Comparison of ENCODE assay signal across 34 cellular contexts in the genomic region with DNA sequence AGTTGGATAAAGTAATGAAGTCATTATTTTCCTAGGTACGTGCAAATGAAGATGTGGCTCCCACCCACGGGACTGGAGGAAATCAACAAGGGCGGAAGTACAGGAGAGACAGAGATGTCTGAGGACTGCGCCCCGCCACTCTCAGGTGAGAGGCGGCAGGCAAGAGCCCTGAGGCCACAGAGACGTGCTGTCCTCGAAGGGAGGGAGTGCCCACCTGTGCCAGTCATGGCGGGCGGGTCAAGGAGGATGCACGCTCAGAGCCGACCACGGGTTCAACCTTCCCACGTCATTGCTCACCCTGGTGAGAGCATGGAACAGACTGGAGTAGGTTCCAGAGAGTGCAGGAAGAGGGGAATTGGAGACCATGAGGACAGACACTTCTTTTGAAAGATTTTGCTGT. TPM values are rescaled to one million over a fixed set of nuclear protein-coding genes. Genes with fewer than 3 reads are reported as not detected.
"Had no signal": no experiment of that assay in that cellular context is flagged by ENCODE, and none has a peak within 500 bp of the region (broad histone marks: within the 10 kb centered on the region; RNA-seq: fewer than 3 reads in every experiment).

No MANE protein-coding gene starts in this region.

- H3K27ac Mint-ChIP-seq: effector memory CD8-positive, alpha-beta T cell; memory B cell; natural killer cell treated with Interleukin-12 subunit alpha and Interleukin-12 subunit beta and Interleukin-15 and Interleukin-18, amount 100 ng/mL, for 72 hours; progenitor cell of endocrine pancreas; stimulated activated naive CD8-positive, alpha-beta T cell treated with anti-CD3 and anti-CD28 coated beads, Interleukin-15, amount 100 ng/mL, for 72 hours had no signal

- ATAC-seq: effector memory CD8-positive, alpha-beta T cell; heart right ventricle; left ventricle myocardium superior; lower lobe of right lung; natural killer cell treated with Interleukin-12 subunit alpha and Interleukin-12 subunit beta and Interleukin-15 and Interleukin-18, amount 100 ng/mL, for 72 hours; sciatic nerve; stimulated activated naive CD8-positive, alpha-beta T cell treated with anti-CD3 and anti-CD28 coated beads, Interleukin-15, amount 100 ng/mL, for 72 hours had no signal

- H2AFZ ChIP-seq: parathyroid adenoma had no signal

- H3K9ac ChIP-seq: parathyroid adenoma had no signal

- H3K4me3 Mint-ChIP-seq: effector memory CD8-positive, alpha-beta T cell; memory B cell; natural killer cell treated with Interleukin-12 subunit alpha and Interleukin-12 subunit beta and Interleukin-15 and Interleukin-18, amount 100 ng/mL, for 72 hours; neural crest cell; stimulated activated naive CD8-positive, alpha-beta T cell treated with anti-CD3 and anti-CD28 coated beads, Interleukin-15, amount 100 ng/mL, for 72 hours had no signal

- H3K4me1 Mint-ChIP-seq: memory B cell had no signal

- H3K4me3 ChIP-seq: esophagus muscularis mucosa, heart right ventricle, lower lobe of right lung, right atrium auricular region, smooth muscle cell, suprapubic skin, transverse colon, vagina had no signal

- H3K4me2 ChIP-seq: smooth muscle cell had no signal

- H3K4me1 ChIP-seq: heart right ventricle, lower lobe of right lung, parathyroid adenoma, right atrium auricular region, suprapubic skin, transverse colon, vagina had no signal

- H3K36me3 Mint-ChIP-seq: memory B cell; natural killer cell treated with Interleukin-12 subunit alpha and Interleukin-12 subunit beta and Interleukin-15 and Interleukin-18, amount 100 ng/mL, for 72 hours had no signal

- H3K27ac ChIP-seq: epithelial cell of prostate, esophagus muscularis mucosa, heart right ventricle, lower lobe of right lung, parathyroid adenoma, right atrium auricular region, suprapubic skin, transverse colon, vagina had no signal

- H3K27me3 ChIP-seq: right atrium auricular region, transverse colon, vagina had no signal

- H3K9me3 ChIP-seq: esophagus muscularis mucosa, heart right ventricle, lower lobe of right lung, right atrium auricular region, suprapubic skin, transverse colon, vagina had no signal

- H3K79me2 ChIP-seq: parathyroid adenoma had no signal

- H3K9me3 Mint-ChIP-seq: effector memory CD8-positive, alpha-beta T cell; memory B cell; natural killer cell treated with Interleukin-12 subunit alpha and Interleukin-12 subunit beta and Interleukin-15 and Interleukin-18, amount 100 ng/mL, for 72 hours; neural crest cell had no signal

- H3K36me3 ChIP-seq: esophagus muscularis mucosa, heart right ventricle, lower lobe of right lung, right atrium auricular region, suprapubic skin, transverse colon, vagina had no signal

- DNase-seq: cortex of kidney; effector memory CD8-positive, alpha-beta T cell; foreskin melanocyte; glutamatergic neuron; heart right ventricle; hippocampal formation; islet precursor cell; left ventricle myocardium superior; lower lobe of right lung; stimulated activated CD4-positive, alpha-beta T cell treated with anti-CD3 and anti-CD28 coated beads, Interleukin-12 subunit alpha, Interleukin-12 subunit beta, amount 100 ng/mL, for 4 hours; stimulated activated CD4-positive, alpha-beta T cell treated with anti-CD3 and anti-CD28 coated beads, Interleukin-1b, Interleukin-23, amount 100 ng/mL, for 48 hours; stimulated activated CD4-positive, alpha-beta T cell treated with anti-CD3 and anti-CD28 coated beads, Interleukin-4, amount 100 ng/mL, for 1 hour; stimulated activated CD8-positive, alpha-beta memory T cell treated with anti-CD3 and anti-CD28 coated beads, Interleukin-4, amount 100 ng/mL, for 48 hours; stimulated activated naive CD4-positive, alpha-beta T cell; stimulated activated naive CD8-positive, alpha-beta T cell treated with anti-CD3 and anti-CD28 coated beads, Interleukin-15, amount 100 ng/mL, for 72 hours; transverse colon had no signal

RNA-seq across cellular contexts. Expression of a gene that starts 12.7 kb away (rescaled TPM):
- total RNA-seq: dermis microvascular lymphatic vessel endothelial cell; esophagus muscularis mucosa; fibroblast of lung; heart right ventricle; left ventricle myocardium superior; lower lobe of right lung; mononuclear cell; natural killer cell treated with Interleukin-12 subunit alpha and Interleukin-12 subunit beta and Interleukin-15 and Interleukin-18, amount 100 ng/mL, for 72 hours; neural crest cell; osteoblast; progenitor cell of endocrine pancreas; right atrium auricular region; sciatic nerve; smooth muscle cell; suprapubic skin; transverse colon; ureter; vagina had no signal
- polyA plus RNA-seq: fibroblast of lung, heart right ventricle, smooth muscle cell, thymus had no signal

RNA-seq across cellular contexts. Expression of a gene that starts 51.0 kb away (rescaled TPM):
- total RNA-seq: dermis microvascular lymphatic vessel endothelial cell; esophagus muscularis mucosa; fibroblast of lung; heart right ventricle; left ventricle myocardium superior; lower lobe of right lung; mononuclear cell; natural killer cell treated with Interleukin-12 subunit alpha and Interleukin-12 subunit beta and Interleukin-15 and Interleukin-18, amount 100 ng/mL, for 72 hours; neural crest cell; osteoblast; progenitor cell of endocrine pancreas; right atrium auricular region; sciatic nerve; smooth muscle cell; suprapubic skin; transverse colon; ureter; vagina had no signal
- polyA plus RNA-seq: fibroblast of lung, heart right ventricle, smooth muscle cell had no signal
